Comparison of ENCODE assay signal across 8 cellular contexts in genomic region chr12:57182918-57183575, GRCh38. TPM values are rescaled to one million over a fixed set of nuclear protein-coding genes. Genes with fewer than 3 reads are reported as not detected.
DNase-seq lines count a peak whose midpoint lies in the region; ATAC-seq and TF ChIP-seq lines count a peak whose summit lies in the region.

No MANE protein-coding gene starts in this region.

- H4K20me1 ChIP-seq in GM23338 (replicated peaks; ENCODE audit: insufficient read depth), result no peaks in the 10 kb centered on the region; the same call in 1 of the 2 replicates

- H3K9me2 ChIP-seq in GM23338 (ENCODE audit: insufficient read depth), result no peaks in the 10 kb centered on the region

- intact Hi-C loops in posterior cingulate gyrus (cut with DNase I) (loop anchor here (1.0 kb wide), 1 partner anchor 59 kb away; no protein-coding TSS in a partner anchor), aorta (cut with DNase I) (loop anchor here (2.0 to 5.0 kb wide), 3 partner anchors 58 to 116 kb away; no protein-coding TSS in a partner anchor)

- H3K36me3 ChIP-seq in GM23338 (ENCODE audit: insufficient read depth) (peaks cover 21% of the 10 kb centered on the region), RWPE2 (ENCODE audit: low read depth) (peaks cover 8% of the 10 kb centered on the region), aorta (ENCODE audit: control insufficient read depth in 1 of 2, insufficient read depth in 2 of 2, low read length in 1 of 2) (peaks cover 4 to 16% of the 10 kb centered on the region in 2 donors)

- peaks cover 19% of the 10 kb centered on the region for H3F3A ChIP-seq in GM23338 (replicated peaks; ENCODE audit: low read depth)

- H3K9me3 ChIP-seq in RWPE2 (ENCODE audit: severe bottlenecking) (no peaks in the 10 kb centered on the region), aorta (ENCODE audit: control insufficient read depth, low read length) (no peaks in the 10 kb centered on the region)

- H3K27ac Mint-ChIP-seq in GM23338, result peak overlapping the region; percentile 84

- H2AFZ ChIP-seq in GM23338, result no peak overlapping the region

- H3K27me3 ChIP-seq in GM23338 (ENCODE audit: insufficient read depth) (no peaks in the 10 kb centered on the region), RWPE2 (ENCODE audit: insufficient read depth, poor library complexity, severe bottlenecking) (no peaks in the 10 kb centered on the region), aorta (ENCODE audit: control insufficient read depth in 1 of 2, insufficient read depth in 2 of 2, low read length in 1 of 2) (no peaks in the 10 kb centered on the region)

- H3K79me2 ChIP-seq in GM23338 (replicated peaks; ENCODE audit: insufficient read depth), result no peaks in the 10 kb centered on the region

- H3K4me1 ChIP-seq in GM23338 (ENCODE audit: insufficient read depth) (no peaks in the 10 kb centered on the region), RWPE2 (ENCODE audit: insufficient read depth, poor library complexity, severe bottlenecking) (no peaks in the 10 kb centered on the region), aorta (ENCODE audit: control insufficient read depth in 1 of 2, insufficient read depth in 2 of 2, low read length in 2 of 2) (no peaks in the 10 kb centered on the region)

- H3K4me2 ChIP-seq in GM23338, result no peak overlapping the region

- ATAC-seq in GM23338 (peak; percentile 95), RWPE2 (ENCODE audit: low read depth) (peak; percentile 93), aorta (ENCODE audit: low FRiP score) (peak; percentile 83)

- no peaks in the 10 kb centered on the region for H3K9me3 Mint-ChIP-seq in GM23338

- H3K36me3 Mint-ChIP-seq in GM23338 (ENCODE audit: low read depth), result peaks cover 89% of the 10 kb centered on the region

- peaks cover 37% of the 10 kb centered on the region for H3K27me3 Mint-ChIP-seq in GM23338 (ENCODE audit: insufficient read depth, low read depth, poor library complexity)

- H3K27ac ChIP-seq in GM23338 (ENCODE audit: low read depth) (peak overlapping the region; percentile 86), RWPE2 (ENCODE audit: poor library complexity, severe bottlenecking) (no peak overlapping the region), aorta (ENCODE audit: low read depth in 1 of 2, low read length in 2 of 2) (no peak overlapping the region)

- TF ChIP-seq CTCF in GM23338 (conservative IDR thresholded peaks at IDR 0.05; ENCODE audit: low read depth in 2 of 2) (peak; percentile 83 to 87), LNCaP clone FGC (IDR thresholded peaks at IDR 0.05; ENCODE audit: control insufficient read depth, extremely low read depth, insufficient read depth) (peak; percentile 91), RWPE2 (IDR thresholded peaks at IDR 0.05; ENCODE audit: poor library complexity, severe bottlenecking) (peak; percentile 95)

- H3K4me3 Mint-ChIP-seq in GM23338, result no peak overlapping the region; the same call in 2 of the 3 replicates

- H3K4me3 ChIP-seq in GM23338, result no peak overlapping the region
- no peak overlapping the region for H3K4me3 ChIP-seq in LNCaP clone FGC (ENCODE audit: low read depth, low read length)
- H3K4me3 ChIP-seq in RWPE2 (ENCODE audit: severe bottlenecking), result no peak overlapping the region
- no peak overlapping the region for H3K4me3 ChIP-seq in aorta (ENCODE audit: low read length in 2 of 2)

- WGBS in aorta, 2 donors, result 64 to 66% methylated on average over 13 of the region's 13 CpGs

- peaks cover 5% of the 10 kb centered on the region; the same call in 2 of the 3 replicates for H3K4me1 Mint-ChIP-seq in GM23338

- peak; percentile 77 for DNase-seq in ELR (ENCODE audit: low read depth)
- peak; percentile 93 for DNase-seq in GM23338 (ENCODE audit: low spot score)
- no peak for DNase-seq in LNCaP clone FGC (ENCODE audit: low read depth)
- DNase-seq in RWPE2 (ENCODE audit: low spot score), result no peak
- peak; percentile 70 for DNase-seq in activated effector memory CD4-positive, alpha-beta T cell treated with Interleukin-2 at 50 U/mL for 16 hours
- DNase-seq in germinal center (ENCODE audit: low spot score), result peak; percentile 92
- peak in 9 of 10 donors; percentile 50 to 94 (median 72) for DNase-seq in posterior cingulate gyrus
- DNase-seq in aorta, result peak; percentile 77 to 90

TF ChIP-seq in GM23338, 12 proteins besides CTCF, POLR2A, EP300 and RAD21 (continues in another document):
- TF ChIP-seq ZNF462 (CRISPR knock-in tag; IDR thresholded peaks at IDR 0.05) (no peak), STAT1 (IDR thresholded peaks at IDR 0.05; ENCODE audit: unreplicated experiment) (no peak), CREB1 (CRISPR knock-in tag; IDR thresholded peaks at IDR 0.05; ENCODE audit: low read depth) (no peak), EZH2 (IDR thresholded peaks at IDR 0.05; ENCODE audit: low read depth, unreplicated experiment) (no peak), EZH2phosphoT487 (IDR thresholded peaks at IDR 0.05; ENCODE audit: unreplicated experiment) (no peak), POLR2AphosphoS5 (IDR thresholded peaks at IDR 0.05; ENCODE audit: low read depth) (no peak)

RNA-seq across cellular contexts. Expression of gene NXPH4, which starts 33.5 kb away (rescaled TPM):
- 1.5 and 4.5 TPM in 2 replicates for total RNA-seq in GM23338 (2014; rRNA removed; shearing (Covaris generic))
- polyA plus RNA-seq in GM23338 (2016; fragmentation: Nextera tagmentation; extraction: Ambion mirVana), result 0.89 and 1.1 TPM in 2 replicates
- 1 to 10 TPM in 1 of 2 donors, under 1 TPM in 1; 0.55 to 1.2 TPM for total RNA-seq in aorta
- under 1 TPM; 0.31 to 0.38 TPM for polyA plus RNA-seq in aorta

RNA-seq across cellular contexts. Expression of gene LRP1-AS, which starts 35.6 kb away (rescaled TPM):
- total RNA-seq in GM23338 (2014; rRNA removed; shearing (Covaris generic)), result not detected in 2 replicates
- polyA plus RNA-seq in GM23338 (2016; fragmentation: Nextera tagmentation; extraction: Ambion mirVana) (0.86 TPM in 1 of 2 replicates, not detected in the other), aorta (not detected)
- not detected for total RNA-seq in aorta

RNA-seq across cellular contexts. Expression of gene SHMT2, which starts 46.5 kb away (rescaled TPM):
- 363 and 387 TPM in 2 replicates for total RNA-seq in GM23338 (2014; rRNA removed; shearing (Covaris generic))
- polyA plus RNA-seq in GM23338 (2016; fragmentation: Nextera tagmentation; extraction: Ambion mirVana) (125 and 131 TPM in 2 replicates), aorta (10 to 100 TPM; 34.3 to 53.4 TPM)
- total RNA-seq in aorta, result 10 to 100 TPM; 50.3 to 59.1 TPM

RNA-seq across cellular contexts. Expression of gene LRP1, which starts 54.8 kb away (rescaled TPM):
- total RNA-seq in GM23338 (2014; rRNA removed; shearing (Covaris generic)), result 130 and 145 TPM in 2 replicates
- polyA plus RNA-seq in GM23338 (2016; fragmentation: Nextera tagmentation; extraction: Ambion mirVana), result 26.6 and 29.9 TPM in 2 replicates
- total RNA-seq in aorta, result 100 to 1,000 TPM; 517 to 992 TPM
- 100 to 1,000 TPM in 1 of 2 donors, 10 to 100 TPM in 1; 36.8 to 223 TPM for polyA plus RNA-seq in aorta

Comparison
In these comparisons a context has a peak if more than half of its experiments do, and no peak if none do; other contexts are left out.
1. DNase-seq: peak in ELR (single experiment), GM23338 (single experiment), activated effector memory CD4-positive, alpha-beta T cell treated with Interleukin-2 at 50 U/mL for 16 hours (single experiment), germinal center (single experiment), posterior cingulate gyrus (9 of 10) and aorta (2 of 2); none in LNCaP clone FGC (single experiment) and RWPE2 (single experiment).
2. Peak in every context shown above with its lines, with median percentiles within 50 percentile points of each other: ATAC-seq and CTCF ChIP-seq.